Comparison of ENCODE assay signal across 21 cellular contexts in the genomic region with DNA sequence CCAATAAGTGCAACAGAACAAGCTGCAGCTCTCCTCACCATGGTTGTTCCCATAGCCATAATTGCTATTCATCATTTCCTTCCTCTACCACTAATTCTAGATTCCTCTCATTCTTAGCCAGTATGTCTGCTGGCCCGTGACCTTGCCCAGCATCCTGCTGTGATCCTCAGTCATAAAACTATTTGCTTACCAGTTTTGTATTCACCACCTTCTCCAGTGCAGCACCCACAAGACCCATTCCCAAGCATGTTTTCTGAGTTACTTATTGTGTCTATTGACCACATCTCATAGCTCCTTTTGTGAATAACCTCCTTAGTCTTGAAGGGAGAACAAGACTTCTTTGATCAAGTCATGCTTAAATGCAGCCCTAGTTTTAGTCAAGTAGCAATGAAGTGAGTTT.
"Had no signal": no experiment of that assay in that cellular context is flagged by ENCODE, and none has a peak within 500 bp of the region (broad histone marks: within the 10 kb centered on the region; RNA-seq: fewer than 3 reads in every experiment).

No MANE protein-coding gene starts in this region.

- H3K4me3 ChIP-seq: ascending aorta, dorsolateral prefrontal cortex, thoracic aorta, upper lobe of left lung had no signal

- H3K36me3 ChIP-seq: ascending aorta, thoracic aorta, upper lobe of left lung had no signal

- H2AFZ ChIP-seq: parathyroid adenoma had no signal

- H3K79me2 ChIP-seq: parathyroid adenoma had no signal

- H3K27me3 ChIP-seq: ascending aorta, upper lobe of left lung had no signal

- DNase-seq: activated CD4-positive, alpha-beta T cell treated with anti-CD3 and anti-CD28 coated beads, Interleukin-2, amount 50 U/mL, for 1 hour; activated CD8-positive, alpha-beta memory T cell treated with anti-CD3 and anti-CD28 coated beads for 24 hours; activated CD8-positive, alpha-beta memory T cell treated with anti-CD3 and anti-CD28 coated beads, Interleukin-2, amount 50 U/mL, for 48 hours; activated effector memory CD4-positive, alpha-beta T cell treated with anti-CD3 and anti-CD28 coated beads, Interleukin-2, amount 50 U/mL, for 16 hours; activated naive CD4-positive, alpha-beta T cell treated with anti-CD3 and anti-CD28 coated beads, Interleukin-2, amount 50 U/mL, for 16 hours; activated T-cell treated with anti-CD3 and anti-CD28 coated beads, Interleukin-2, amount 50 U/mL, for 48 hours; dorsolateral prefrontal cortex; foreskin melanocyte; head of caudate nucleus; immature natural killer cell; mesendoderm; naive thymus-derived CD4-positive, alpha-beta T cell; retina; stimulated activated naive B cell treated with anti-CD40 and anti-IgM and Interleukin-4, amounts not matched to agents 10 μg/mL and 1 μg/mL and 100 μg/mL, for 72 hours; T-helper 1 cell; upper lobe of left lung had no signal

- H3K9ac ChIP-seq: parathyroid adenoma had no signal

- H3K27ac ChIP-seq: ascending aorta, dorsolateral prefrontal cortex, epithelial cell of prostate, parathyroid adenoma, thoracic aorta, upper lobe of left lung had no signal

- H3K4me1 ChIP-seq: ascending aorta, parathyroid adenoma, upper lobe of left lung had no signal

- H3K9me3 ChIP-seq: ascending aorta, thoracic aorta, upper lobe of left lung had no signal

- ATAC-seq: activated CD4-positive, CD25-positive, alpha-beta regulatory T cell treated with anti-CD3 and anti-CD28 coated beads, Interleukin-2, amount 50 U/mL, for 24 hours; naive thymus-derived CD4-positive, alpha-beta T cell; stimulated activated naive B cell treated with anti-CD40 and anti-IgM and Interleukin-4, amounts not matched to agents 10 μg/mL and 1 μg/mL and 100 μg/mL, for 72 hours had no signal
